In the genomic region with DNA sequence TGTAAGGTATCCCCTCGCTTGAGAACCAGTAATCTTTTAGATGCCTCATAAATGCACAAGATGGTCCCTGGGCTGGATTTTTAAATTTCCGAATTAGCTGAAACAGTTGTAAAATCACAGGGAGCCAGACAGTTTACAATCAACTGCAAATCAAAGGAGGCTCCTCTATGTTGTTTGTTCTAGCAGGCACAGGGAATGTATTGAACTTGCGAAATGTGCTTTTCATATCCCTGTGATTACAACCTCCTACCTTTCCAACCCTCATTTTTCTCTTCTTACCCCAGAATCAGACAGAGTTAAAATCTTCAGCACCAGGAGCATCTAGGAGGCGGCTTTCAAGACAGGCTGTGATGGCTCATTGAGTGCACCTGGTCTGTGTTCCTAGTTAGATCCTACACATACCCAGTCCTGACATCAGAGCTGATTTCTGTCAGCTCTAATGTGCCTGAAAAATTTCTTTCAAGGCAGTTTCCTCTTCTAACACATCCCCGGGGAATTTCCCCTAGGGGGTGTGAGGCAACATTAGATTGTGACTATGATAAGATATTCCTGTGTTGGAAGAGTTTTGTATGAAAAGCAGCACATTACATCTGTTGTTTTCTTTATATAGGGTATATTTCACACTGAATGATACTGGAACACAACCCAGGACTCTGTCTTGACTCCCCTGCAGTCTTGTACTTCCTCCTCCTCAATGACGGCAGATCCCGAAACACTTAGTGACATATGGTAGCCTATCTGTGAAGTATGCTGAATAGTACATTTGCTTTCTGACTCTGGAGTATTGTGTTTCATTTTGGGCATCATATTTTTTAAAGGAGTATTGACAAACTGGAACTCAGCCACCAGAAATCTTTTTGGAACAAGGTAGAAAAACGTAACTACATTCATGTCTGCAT, we compare ENCODE assay signal across 10 cellular contexts. TPM values are rescaled to one million over a fixed set of nuclear protein-coding genes. Genes with fewer than 3 reads are reported as not detected.
DNase-seq lines count a peak whose midpoint lies in the region; ATAC-seq, FAIRE-seq and TF ChIP-seq lines count a peak whose summit lies in the region.
"Had no signal": no experiment of that assay in that cellular context is flagged by ENCODE, and none has a peak within 500 bp of the region (broad histone marks: within the 10 kb centered on the region; RNA-seq: fewer than 3 reads in every experiment).

No MANE protein-coding gene starts in this region.

- H3K27me3 ChIP-seq in bronchial epithelial cell (ENCODE audit: control insufficient read depth, insufficient read depth, low read length) = no peaks in the 10 kb centered on the region
- H3K27me3 ChIP-seq in testis = no peaks in the 10 kb centered on the region

- H3K36me3 ChIP-seq in bronchial epithelial cell (ENCODE audit: control insufficient read depth, insufficient read depth, low read length) (no peaks in the 10 kb centered on the region), testis (ENCODE audit: low read depth, missing control alignments) (no peaks in the 10 kb centered on the region)

- TF ChIP-seq CTCF in bronchial epithelial cell (IDR thresholded peaks at IDR 0.05; ENCODE audit: insufficient read depth, low read length, severe bottlenecking) (no peak), testis (IDR thresholded peaks at IDR 0.05) (no peak)

- DNase-seq in Ammon's horn (ENCODE audit: low spot score) (peak; percentile 57), NCI-H460 (ENCODE audit: extremely low read depth, low read depth) (peak; percentile 92), bronchial epithelial cell (ENCODE audit: low read depth) (peak; percentile 54), lung microvascular endothelial cell (ENCODE audit: low read depth in 2 of 2) (peak; percentile 58 to 87), SKM-1 (lab: John Stamatoyannopoulos, UW; ENCODE audit: unreplicated experiment) (no peak), testis (no peak)
- DNase-seq: NCI-H82; stimulated activated CD4-positive, alpha-beta T cell treated with anti-CD3 and anti-CD28 coated beads, Interleukin-15, amount 100 ng/mL, for 24 hours had no signal

- FAIRE-seq in bronchial epithelial cell (lab: Jason Lieb, UNC) = no peak

- no peak for ATAC-seq in GM18520 (IDR thresholded peaks at IDR 0.05; ENCODE audit: unreplicated experiment)
- no peak for ATAC-seq in HG03159 (IDR thresholded peaks at IDR 0.05; ENCODE audit: unreplicated experiment)

- intact Hi-C loops in testis (cut with DNase I; ENCODE audit: low total_unique reads) = no loop called here

- H3K4me1 ChIP-seq in testis = peaks cover 24% of the 10 kb centered on the region

- H3K4me3 ChIP-seq in bronchial epithelial cell (ENCODE audit: low read depth, low read length) (no peak overlapping the region), testis (no peak overlapping the region)

- no peak for TF ChIP-seq POLR2A in testis (IDR thresholded peaks at IDR 0.05)

- H3K9me3 ChIP-seq in testis = no peaks in the 10 kb centered on the region

- H3K27ac ChIP-seq in testis = no peak overlapping the region

- 82 to 86% methylated on average over 8 of the region's 8 CpGs for WGBS in testis, 2 donors

RNA-seq across cellular contexts. Expression of a gene that starts 18.0 kb away (rescaled TPM):
- total RNA-seq in NCI-H460 (2014; rRNA removed; shearing (Covaris generic)) = 114 and 121 TPM in 2 replicates
- 58.8 and 65.0 TPM in 2 replicates for polyA plus RNA-seq in NCI-H460 (2014; cell fraction: nucleus; rRNA removed)
- total RNA-seq in bronchial epithelial cell = 2.8 and 3.7 TPM in 2 replicates
- 252 and 394 TPM in 2 replicates for total RNA-seq in lung microvascular endothelial cell
- 1 to 10 TPM; 4.1 to 5.1 TPM for total RNA-seq in testis
- 3.3 TPM for polyA plus RNA-seq in testis (ENCODE audit: insufficient read depth, low read depth, low replicate concordance)

Comparison
In these comparisons a context has a peak if more than half of its experiments do, and no peak if none do; other contexts are left out.
1. DNase-seq: peak in Ammon's horn (single experiment), NCI-H460 (single experiment), bronchial epithelial cell (single experiment) and lung microvascular endothelial cell (2 of 2); none in SKM-1 (single experiment) and testis (single experiment).
2. RNA of a gene that starts 18.0 kb away (total RNA-seq): 252 to 394 TPM in lung microvascular endothelial cell and 114 to 121 TPM in NCI-H460; 4.1 to 5.1 TPM in testis and 2.8 to 3.7 TPM in bronchial epithelial cell; every median in the first group is over 10 times any median in the second.